Comparison of ENCODE assay signal across 8 cellular contexts in the genomic region with DNA sequence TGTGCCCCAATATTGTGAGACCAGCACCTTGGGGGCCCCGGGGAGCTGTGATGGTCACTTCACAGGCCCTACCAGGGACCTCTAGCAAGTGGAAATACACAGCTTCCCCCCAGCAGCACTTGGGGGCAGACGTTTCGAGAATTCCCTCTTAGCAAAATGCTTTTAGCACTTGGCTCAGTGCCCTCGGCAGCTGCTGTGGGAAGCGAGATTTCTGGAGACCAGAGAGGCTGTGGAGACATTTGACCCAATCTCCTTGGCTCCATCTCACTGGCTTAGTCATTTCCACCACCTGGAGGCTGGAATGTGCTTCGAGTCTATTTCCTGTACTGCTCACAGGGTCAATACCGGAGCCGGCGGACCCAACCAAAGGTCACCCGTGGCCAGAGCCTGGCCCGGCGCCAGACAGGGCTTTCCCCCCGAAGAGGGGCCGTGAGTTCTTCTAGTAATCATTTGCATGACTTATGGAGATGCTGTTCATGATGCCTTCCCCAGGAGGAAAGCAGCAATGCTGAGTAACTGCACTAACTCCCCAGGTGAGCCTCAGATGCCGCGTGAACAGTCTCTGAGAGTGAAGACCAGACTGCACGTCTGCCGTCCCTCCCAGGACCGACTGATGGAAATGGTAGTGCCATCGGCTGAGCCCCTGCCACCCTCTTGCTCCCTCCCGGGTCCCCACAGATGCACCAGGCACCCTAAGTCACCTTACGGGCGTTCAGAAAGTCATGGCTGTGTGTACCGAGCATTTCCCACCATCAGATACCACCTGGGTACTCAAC. TPM values are rescaled to one million over a fixed set of nuclear protein-coding genes. Genes with fewer than 3 reads are reported as not detected.
A peak's percentile ranks its signal among the peaks of the same experiment; 100 is the strongest.
DNase-seq lines count a peak whose midpoint lies in the region; ATAC-seq, FAIRE-seq and TF ChIP-seq lines count a peak whose summit lies in the region.

No MANE protein-coding gene starts in this region.

- H3K27ac ChIP-seq in RWPE2 (ENCODE audit: poor library complexity, severe bottlenecking) (peak overlapping the region; percentile 92), psoas muscle (peak overlapping the region; percentile 60)

- H3K36me3 ChIP-seq in RWPE2 (ENCODE audit: low read depth): no peaks in the 10 kb centered on the region
- H3K36me3 ChIP-seq in psoas muscle (ENCODE audit: insufficient read depth in 1 of 2, low read depth in 1 of 2): no peaks in the 10 kb centered on the region

- DNase-seq in H54 (ENCODE audit: insufficient read length, low spot score): peak; percentile 99
- DNase-seq in RWPE2 (ENCODE audit: low spot score): no peak
- DNase-seq in frontal cortex (ENCODE audit: low spot score in 2 of 2): peak; percentile 54 to 78
- peak; percentile 76 to 82 for DNase-seq in psoas muscle
- no peak for DNase-seq in activated CD8-positive, alpha-beta memory T cell treated with anti-CD3 and anti-CD28 coated beads, Interleukin-2, amount 50 U/mL, for 4 hours
- no peak for DNase-seq in stimulated activated CD4-positive, alpha-beta T cell treated with anti-CD3 and anti-CD28 coated beads, Interleukin-1b, Interleukin-23, amount 100 ng/mL, for 48 hours

- H3K9me3 ChIP-seq in RWPE2 (ENCODE audit: severe bottlenecking) (no peaks in the 10 kb centered on the region), psoas muscle (no peaks in the 10 kb centered on the region)

- no peaks in the 10 kb centered on the region for H3K27me3 ChIP-seq in RWPE2 (ENCODE audit: insufficient read depth, poor library complexity, severe bottlenecking)
- peaks cover 0 to 5% (median 0%) of the 10 kb centered on the region in 3 donors for H3K27me3 ChIP-seq in psoas muscle (ENCODE audit: insufficient read depth in 3 of 3, low read length in 2 of 3)

- FAIRE-seq in H54 (lab: Jason Lieb, UNC): peak; percentile 36
- FAIRE-seq in frontal cortex (lab: Jason Lieb, UNC): no peak

- 28 to 29% (median 28%) methylated on average over 24 of the region's 24 CpGs for WGBS in psoas muscle, 3 donors

- no peak for TF ChIP-seq POLR2A in H54 (IDR thresholded peaks at IDR 0.05; ENCODE audit: low read depth, low read length)

- H3K4me3 ChIP-seq in RWPE2 (ENCODE audit: severe bottlenecking) (no peak overlapping the region), psoas muscle (no peak overlapping the region)

- peak; percentile 80 for ATAC-seq in RWPE2 (ENCODE audit: low read depth)
- peak; percentile 66 to 76 (median 70) for ATAC-seq in psoas muscle
- ATAC-seq in GM19023 (IDR thresholded peaks at IDR 0.05; ENCODE audit: unreplicated experiment): no peak
- ATAC-seq in HG02970 (IDR thresholded peaks at IDR 0.05; ENCODE audit: low FRiP score, unreplicated experiment): no peak

- peaks cover 27% of the 10 kb centered on the region for H3K4me1 ChIP-seq in RWPE2 (ENCODE audit: insufficient read depth, poor library complexity, severe bottlenecking)
- H3K4me1 ChIP-seq in psoas muscle: peaks cover 21% of the 10 kb centered on the region

- intact Hi-C loops in psoas muscle (cut with DNase I): no loop called here

- TF ChIP-seq CTCF in RWPE2 (IDR thresholded peaks at IDR 0.05; ENCODE audit: poor library complexity, severe bottlenecking) (peak; percentile 46), psoas muscle (IDR thresholded peaks at IDR 0.05) (peak; percentile 35)

RNA-seq across cellular contexts. Expression of a gene that starts 4.4 kb away (rescaled TPM):
- 9.4 TPM for total RNA-seq in frontal cortex
- total RNA-seq in psoas muscle: 1 to 10 TPM; 3.2 to 6.6 (median 4.0) TPM
- polyA plus RNA-seq in psoas muscle: 1 to 10 TPM; 1.6 to 2.9 (median 1.9) TPM

RNA-seq across cellular contexts. Expression of a gene that starts 52.0 kb away (rescaled TPM):
- total RNA-seq in frontal cortex (11.8 TPM), psoas muscle (1 to 10 TPM; 4.5 to 8.8 (median 4.6) TPM)
- 1 to 10 TPM in 2 of 3 donors, under 1 TPM in 1; 0.49 to 2.2 (median 1.2) TPM for polyA plus RNA-seq in psoas muscle

Comparison
In these comparisons a context has a peak if more than half of its experiments do, and no peak if none do; other contexts are left out.
1. DNase-seq: peak in H54 (single experiment), frontal cortex (2 of 2) and psoas muscle (2 of 2); none in RWPE2 (single experiment), activated CD8-positive, alpha-beta memory T cell treated with anti-CD3 and anti-CD28 coated beads, Interleukin-2, amount 50 U/mL, for 4 hours (single experiment) and stimulated activated CD4-positive, alpha-beta T cell treated with anti-CD3 and anti-CD28 coated beads, Interleukin-1b, Interleukin-23, amount 100 ng/mL, for 48 hours (single experiment).
2. ATAC-seq: peak in RWPE2 (single experiment) and psoas muscle (4 of 4); none in GM19023 (single experiment) and HG02970 (single experiment).